In the genomic region with DNA sequence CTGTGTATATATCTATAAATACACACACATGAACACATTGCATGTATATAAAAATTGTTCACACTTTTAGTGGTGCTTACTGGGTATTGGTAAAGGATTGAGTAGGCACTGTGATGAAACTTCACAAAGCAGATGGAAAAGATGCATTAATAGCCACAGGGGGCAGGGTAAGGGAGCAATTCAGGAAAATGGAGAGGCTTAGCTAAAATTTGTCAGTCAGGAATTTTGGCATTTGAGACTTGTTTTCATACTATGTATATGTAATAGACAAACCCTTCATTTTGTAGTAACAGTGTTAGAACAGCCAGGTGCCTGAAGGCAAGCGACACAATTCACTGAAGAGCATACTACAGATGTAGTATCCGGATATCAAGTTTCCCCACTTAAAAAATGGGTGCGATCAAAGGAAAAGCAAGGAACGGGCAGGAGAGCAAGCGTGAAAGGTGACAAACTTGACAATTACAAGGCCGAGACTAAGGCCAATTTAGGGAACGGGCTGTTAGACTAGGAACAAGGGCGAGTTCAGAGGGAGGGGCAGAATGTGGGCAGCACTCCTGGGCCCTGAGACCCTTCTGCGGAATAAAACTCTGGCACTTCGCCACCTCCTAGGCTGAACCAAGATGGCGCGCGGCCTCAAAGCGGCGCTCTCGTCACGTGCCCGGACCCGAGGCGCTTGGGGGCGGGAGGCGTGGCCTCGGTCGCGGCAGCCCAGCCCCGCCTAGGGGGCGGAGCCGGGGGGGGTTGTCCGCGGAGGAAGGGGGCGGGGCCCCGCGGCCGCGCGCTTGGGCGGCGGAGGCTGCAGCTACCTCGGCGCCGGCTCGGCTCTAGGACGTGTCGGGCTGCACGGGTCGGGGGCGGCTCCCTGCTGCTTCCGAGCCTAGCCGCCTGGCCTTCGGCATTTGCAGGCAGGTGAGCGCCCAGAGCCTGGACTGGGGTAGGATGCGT, we compare ENCODE assay signal across 8 cellular contexts. TPM values are rescaled to one million over a fixed set of nuclear protein-coding genes. Genes with fewer than 3 reads are reported as not detected.
A peak's percentile ranks its signal among the peaks of the same experiment; 100 is the strongest.
DNase-seq lines count a peak whose midpoint lies in the region; ATAC-seq, FAIRE-seq and TF ChIP-seq lines count a peak whose summit lies in the region.

TSS of gene PPFIA4 (plus strand) at position 771 of the 945 bp plus-strand sequence. CDS start 12,518 bp downstream, outside the sequence.

- H3K4me3 Mint-ChIP-seq in activated T-helper 17 cell treated with anti-CD3 and anti-CD28 coated beads, Interleukin-2, amount 50 U/mL, for 72 hours, result peak within 1 kb of the TSS; percentile 94
- peak within 1 kb of the TSS; percentile 83 for H3K4me3 Mint-ChIP-seq in natural killer cell
- peak within 1 kb of the TSS; percentile 68 for H3K4me3 Mint-ChIP-seq in stimulated activated memory B cell treated with anti-CD40 and anti-IgM and Interleukin-4, amounts not matched to agents 10 μg/mL and 1 μg/mL and 100 μg/mL, for 72 hours

- no peaks in the 10 kb centered on the region for H3K9me3 ChIP-seq in KOPT-K1 (ENCODE audit: insufficient read depth, low read length, poor library complexity, severe bottlenecking)

- H3K36me3 Mint-ChIP-seq in activated T-helper 17 cell treated with anti-CD3 and anti-CD28 coated beads, Interleukin-2, amount 50 U/mL, for 72 hours (ENCODE audit: low read depth), result peaks cover 88% of the 10 kb centered on the region
- H3K36me3 Mint-ChIP-seq in natural killer cell, result peaks cover 11% of the 10 kb centered on the region
- peaks cover 38% of the 10 kb centered on the region for H3K36me3 Mint-ChIP-seq in stimulated activated memory B cell treated with anti-CD40 and anti-IgM and Interleukin-4, amounts not matched to agents 10 μg/mL and 1 μg/mL and 100 μg/mL, for 72 hours

- TF ChIP-seq CTCF in natural killer cell (IDR thresholded peaks at IDR 0.05), result no peak

- DNase-seq in Caki2 (ENCODE audit: low read depth) (peak; percentile 74), RCC 7860 (ENCODE audit: low spot score) (peak; percentile 39), fibroblast of peridontal ligament (ENCODE audit: extremely low read depth) (peak; percentile 79), natural killer cell (peak; percentile 83)

- peak within 1 kb of the TSS; percentile 86 for H3K27ac Mint-ChIP-seq in activated T-helper 17 cell treated with anti-CD3 and anti-CD28 coated beads, Interleukin-2, amount 50 U/mL, for 72 hours
- H3K27ac Mint-ChIP-seq in natural killer cell, result peak within 1 kb of the TSS; percentile 74 to 81
- H3K27ac Mint-ChIP-seq in stimulated activated memory B cell treated with anti-CD40 and anti-IgM and Interleukin-4, amounts not matched to agents 10 μg/mL and 1 μg/mL and 100 μg/mL, for 72 hours, result peak within 1 kb of the TSS; percentile 53

- in situ Hi-C loops in Caki2 (cut with HindIII; ENCODE audit: low pct_unique_long_range_greater_than_20kb, low sequenced_read_pairs), result loop anchor here (25.0 kb wide), 1 partner anchor 186 kb away; no protein-coding TSS in a partner anchor

- no peaks in the 10 kb centered on the region for H3K27me3 Mint-ChIP-seq in activated T-helper 17 cell treated with anti-CD3 and anti-CD28 coated beads, Interleukin-2, amount 50 U/mL, for 72 hours
- peaks cover 0 to 7% of the 10 kb centered on the region in 2 donors for H3K27me3 Mint-ChIP-seq in natural killer cell (ENCODE audit: low read depth in 2 of 2)
- peaks cover 8% of the 10 kb centered on the region for H3K27me3 Mint-ChIP-seq in stimulated activated memory B cell treated with anti-CD40 and anti-IgM and Interleukin-4, amounts not matched to agents 10 μg/mL and 1 μg/mL and 100 μg/mL, for 72 hours

- intact Hi-C loops in natural killer cell (cut with micrococcal nuclease), result loop anchor here (2.0 kb wide), 1 partner anchor 19 kb away; the partner anchor contains the start of gene TMEM183A

- no peak for FAIRE-seq in RCC 7860 (lab: Jason Lieb, UNC)

- ATAC-seq in GM21576 (IDR thresholded peaks at IDR 0.05; ENCODE audit: unreplicated experiment), result peak; percentile 76
- peak; percentile 93 for ATAC-seq in activated T-helper 17 cell treated with anti-CD3 and anti-CD28 coated beads, Interleukin-2, amount 50 U/mL, for 72 hours (replicated peaks)
- peak; percentile 94 to 97 (median 95) for ATAC-seq in natural killer cell
- peak; percentile 92 for ATAC-seq in stimulated activated memory B cell treated with anti-CD40 and anti-IgM and Interleukin-4, amounts not matched to agents 10 μg/mL and 1 μg/mL and 100 μg/mL, for 72 hours

- H3K9me3 Mint-ChIP-seq in activated T-helper 17 cell treated with anti-CD3 and anti-CD28 coated beads, Interleukin-2, amount 50 U/mL, for 72 hours, result peaks cover 7% of the 10 kb centered on the region
- peaks cover 0 to 3% of the 10 kb centered on the region in 2 donors for H3K9me3 Mint-ChIP-seq in natural killer cell
- peaks cover 5% of the 10 kb centered on the region for H3K9me3 Mint-ChIP-seq in stimulated activated memory B cell treated with anti-CD40 and anti-IgM and Interleukin-4, amounts not matched to agents 10 μg/mL and 1 μg/mL and 100 μg/mL, for 72 hours

- peaks cover 43% of the 10 kb centered on the region for H3K36me3 ChIP-seq in KOPT-K1 (ENCODE audit: insufficient read depth, low read length)

- peak within 1 kb of the TSS; percentile 15 for H3K27ac ChIP-seq in KOPT-K1 (ENCODE audit: low read depth, low read length, poor library complexity, severe bottlenecking)

- H3K4me1 Mint-ChIP-seq in activated T-helper 17 cell treated with anti-CD3 and anti-CD28 coated beads, Interleukin-2, amount 50 U/mL, for 72 hours, result peaks cover 18% of the 10 kb centered on the region
- peaks cover 8% of the 10 kb centered on the region in 2 donors for H3K4me1 Mint-ChIP-seq in natural killer cell
- H3K4me1 Mint-ChIP-seq in stimulated activated memory B cell treated with anti-CD40 and anti-IgM and Interleukin-4, amounts not matched to agents 10 μg/mL and 1 μg/mL and 100 μg/mL, for 72 hours, result peaks cover 10% of the 10 kb centered on the region

RNA-seq across cellular contexts. Expression of gene PPFIA4, which starts in this region (rescaled TPM):
- total RNA-seq in Caki2 (2014; rRNA removed; shearing (Covaris generic); ENCODE audit: low replicate concordance), result 8.7 and 15.3 TPM in 2 replicates
- total RNA-seq in activated T-helper 17 cell treated with anti-CD3 and anti-CD28 coated beads, Interleukin-2, amount 50 U/mL, for 72 hours, result 100 to 1,000 TPM in 1 of 2 donors, 10 to 100 TPM in 1; 38.1 to 244 TPM
- under 1 TPM; 0.18 to 0.88 (median 0.33) TPM for total RNA-seq in natural killer cell

Comparison
In these comparisons a context has a peak if more than half of its experiments do, and no peak if none do; other contexts are left out.
1. Peak in every context shown above with its lines: DNase-seq, ATAC-seq and H3K27ac ChIP-seq.
2. Peak in DNase-seq and ATAC-seq in natural killer cell; RNA of the gene not detected or under 1 TPM.